1 cellular context compared by ENCODE assay signal in the genomic region with DNA sequence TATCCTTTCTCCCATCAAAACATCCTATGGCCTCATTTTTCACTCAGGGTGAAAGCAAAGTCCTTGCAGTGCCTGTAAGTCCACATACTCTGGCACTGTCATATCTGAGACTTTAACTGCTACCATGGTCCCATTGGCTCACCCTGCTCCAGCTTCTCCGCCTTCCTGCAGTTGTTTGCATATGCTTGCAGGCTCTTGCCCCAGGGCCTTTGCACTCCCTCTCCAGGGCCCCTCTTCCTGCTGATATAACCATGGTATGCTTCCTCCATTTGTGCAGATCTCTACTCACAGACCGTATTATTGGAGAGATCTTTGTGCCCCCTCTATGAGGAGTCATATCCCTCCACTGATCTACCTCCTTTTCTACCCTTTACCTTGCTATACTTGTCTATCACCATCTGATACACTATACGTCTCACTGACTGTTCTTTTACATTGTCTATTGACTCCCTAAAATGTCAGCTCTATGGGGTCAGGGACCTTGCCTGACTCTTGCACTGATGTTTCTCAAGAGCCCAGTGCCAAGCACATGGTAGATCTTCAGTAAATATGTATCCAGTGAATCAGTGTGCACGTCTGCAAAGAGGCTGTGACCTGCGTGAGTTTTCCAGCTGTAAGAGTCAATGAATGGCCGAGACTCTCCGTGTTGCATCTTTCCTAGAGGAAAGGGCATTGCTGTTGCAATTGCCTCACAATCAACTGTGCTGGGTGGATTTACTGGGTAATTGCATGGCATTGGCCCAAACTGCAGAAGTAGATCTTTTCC.
TF ChIP-seq lines count a peak whose summit lies in the region.

No MANE protein-coding gene starts in this region.

TF ChIP-seq in HepG2, 621 proteins besides CTCF, POLR2A, EP300 and RAD21 (continued from another document and continues in another):
- TF ChIP-seq CREB1 (IDR thresholded peaks at IDR 0.05) (no peak), CREB1 (CRISPR knock-in tag; IDR thresholded peaks at IDR 0.05) (peak; percentile 1; the same call in 1 of the 2 replicates), RBAK (CRISPR knock-in tag; IDR thresholded peaks at IDR 0.05) (no peak), RARA (CRISPR knock-in tag; IDR thresholded peaks at IDR 0.05) (peak; percentile 95), TBL1XR1 (IDR thresholded peaks at IDR 0.05; ENCODE audit: borderline replicate concordance, low read length, partially characterized antibody) (peak; percentile 52), ZMYM4 (CRISPR knock-in tag; IDR thresholded peaks at IDR 0.05) (peak; percentile 85), CAMTA2 (CRISPR knock-in tag; IDR thresholded peaks at IDR 0.05; ENCODE audit: borderline replicate concordance) (no peak), MAZ (IDR thresholded peaks at IDR 0.05; ENCODE audit: borderline replicate concordance, low read depth, low read length) (no peak), MAZ (CRISPR knock-in tag; IDR thresholded peaks at IDR 0.05; ENCODE audit: low read depth) (0 out of 2 replicates have a peak, but pooled peaks have one; percentile 46), NBN (conservative IDR thresholded peaks at IDR 0.05) (no peak), KDM6A (CRISPR knock-in tag; IDR thresholded peaks at IDR 0.05; ENCODE audit: low read depth) (0 out of 2 replicates have a peak, but pooled peaks have one; percentile 24), ZNF335 (CRISPR knock-in tag; IDR thresholded peaks at IDR 0.05) (0 out of 2 replicates have a peak, but pooled peaks have one; percentile 32), ZFP36L1 (CRISPR knock-in tag; IDR thresholded peaks at IDR 0.05) (peak; percentile 44; the same call in 1 of the 2 replicates), CBX1 (IDR thresholded peaks at IDR 0.05; ENCODE audit: low read depth) (peak; percentile 48), ATF7-NPFF (CRISPR knock-in tag; IDR thresholded peaks at IDR 0.05; ENCODE audit: low read depth) (no peak), PHF21A (CRISPR knock-in tag; IDR thresholded peaks at IDR 0.05) (peak; percentile 69; the same call in 1 of the 2 replicates), LCORL (IDR thresholded peaks at IDR 0.05) (no peak), LCORL (CRISPR knock-in tag; IDR thresholded peaks at IDR 0.05) (peak; percentile 95), TBX3 (IDR thresholded peaks at IDR 0.05; ENCODE audit: borderline replicate concordance) (0 out of 2 replicates have a peak, but pooled peaks have one; percentile 22), ZNF431 (CRISPR knock-in tag; IDR thresholded peaks at IDR 0.05; ENCODE audit: borderline replicate concordance, low read depth) (peak; percentile 74; the same call in 1 of the 2 replicates), ZNF501 (CRISPR knock-in tag; IDR thresholded peaks at IDR 0.05) (no peak; the same call in 1 of the 2 replicates), GATAD2A (CRISPR knock-in tag; IDR thresholded peaks at IDR 0.05) (peak; percentile 96), ZNF709 (CRISPR knock-in tag; IDR thresholded peaks at IDR 0.05) (0 out of 2 replicates have a peak, but pooled peaks have one; percentile 12), ZNF556 (CRISPR knock-in tag; IDR thresholded peaks at IDR 0.05; ENCODE audit: borderline replicate concordance) (peak; percentile 77; the same call in 1 of the 2 replicates), NAIF1 (CRISPR knock-in tag; IDR thresholded peaks at IDR 0.05; ENCODE audit: borderline replicate concordance) (no peak), ZNF546 (CRISPR knock-in tag; conservative IDR thresholded peaks at IDR 0.05) (no peak), RFX3 (CRISPR knock-in tag; IDR thresholded peaks at IDR 0.05) (peak; percentile 19; the same call in 1 of the 2 replicates), ZNF44 (CRISPR knock-in tag; IDR thresholded peaks at IDR 0.05) (0 out of 2 replicates have a peak, but pooled peaks have one; percentile 70), ZNF792 (CRISPR knock-in tag; IDR thresholded peaks at IDR 0.05) (peak; percentile 82; the same call in 1 of the 2 replicates), MAFG (CRISPR knock-in tag; IDR thresholded peaks at IDR 0.05) (no peak), ZNF276 (CRISPR knock-in tag; IDR thresholded peaks at IDR 0.05; ENCODE audit: low read depth) (no peak), SKI (IDR thresholded peaks at IDR 0.05; ENCODE audit: partially characterized antibody) (peak; percentile 84), CBX5 (CRISPR knock-in tag; IDR thresholded peaks at IDR 0.05; ENCODE audit: borderline replicate concordance) (0 out of 2 replicates have a peak, but pooled peaks have one; percentile 41), SNAI1 (CRISPR knock-in tag; IDR thresholded peaks at IDR 0.05; ENCODE audit: borderline replicate concordance) (no peak), ZNF83 (CRISPR knock-in tag; IDR thresholded peaks at IDR 0.05; ENCODE audit: borderline replicate concordance) (no peak), AGO1 (IDR thresholded peaks at IDR 0.05; ENCODE audit: low read depth, low read length, poor library complexity, severe bottlenecking) (no peak), ZNF605 (CRISPR knock-in tag; IDR thresholded peaks at IDR 0.05) (0 out of 2 replicates have a peak, but pooled peaks have one; percentile 31), KMT2A (CRISPR knock-in tag; IDR thresholded peaks at IDR 0.05) (no peak), CEBPG (CRISPR knock-in tag; IDR thresholded peaks at IDR 0.05) (peak; percentile 83), HOXA3 (CRISPR knock-in tag; IDR thresholded peaks at IDR 0.05) (peak; percentile 55; the same call in 1 of the 2 replicates), BCL6 (CRISPR knock-in tag; IDR thresholded peaks at IDR 0.05) (peak; percentile 91), ZNF230 (CRISPR knock-in tag; IDR thresholded peaks at IDR 0.05) (no peak), FOXA1 (IDR thresholded peaks at IDR 0.05) (0 out of 2 replicates have a peak, but pooled peaks have one; percentile 24), FOXA1 (CRISPR knock-in tag; IDR thresholded peaks at IDR 0.05) (peak; percentile 94), KLF9 (CRISPR knock-in tag; IDR thresholded peaks at IDR 0.05; ENCODE audit: low read depth) (no peak)
- TF ChIP-seq, protein P1, sequence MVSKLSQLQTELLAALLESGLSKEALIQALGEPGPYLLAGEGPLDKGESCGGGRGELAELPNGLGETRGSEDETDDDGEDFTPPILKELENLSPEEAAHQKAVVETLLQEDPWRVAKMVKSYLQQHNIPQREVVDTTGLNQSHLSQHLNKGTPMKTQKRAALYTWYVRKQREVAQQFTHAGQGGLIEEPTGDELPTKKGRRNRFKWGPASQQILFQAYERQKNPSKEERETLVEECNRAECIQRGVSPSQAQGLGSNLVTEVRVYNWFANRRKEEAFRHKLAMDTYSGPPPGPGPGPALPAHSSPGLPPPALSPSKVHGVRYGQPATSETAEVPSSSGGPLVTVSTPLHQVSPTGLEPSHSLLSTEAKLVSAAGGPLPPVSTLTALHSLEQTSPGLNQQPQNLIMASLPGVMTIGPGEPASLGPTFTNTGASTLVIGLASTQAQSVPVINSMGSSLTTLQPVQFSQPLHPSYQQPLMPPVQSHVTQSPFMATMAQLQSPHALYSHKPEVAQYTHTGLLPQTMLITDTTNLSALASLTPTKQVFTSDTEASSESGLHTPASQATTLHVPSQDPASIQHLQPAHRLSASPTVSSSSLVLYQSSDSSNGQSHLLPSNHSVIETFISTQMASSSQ (IDR thresholded peaks at IDR 0.05; ENCODE audit: low read depth) = peak; percentile 39; the same call in 1 of the 2 replicates
- TF ChIP-seq, protein P1 (CRISPR knock-in tag; IDR thresholded peaks at IDR 0.05; ENCODE audit: borderline replicate concordance) = peak; percentile 69
- TF ChIP-seq, protein P2, sequence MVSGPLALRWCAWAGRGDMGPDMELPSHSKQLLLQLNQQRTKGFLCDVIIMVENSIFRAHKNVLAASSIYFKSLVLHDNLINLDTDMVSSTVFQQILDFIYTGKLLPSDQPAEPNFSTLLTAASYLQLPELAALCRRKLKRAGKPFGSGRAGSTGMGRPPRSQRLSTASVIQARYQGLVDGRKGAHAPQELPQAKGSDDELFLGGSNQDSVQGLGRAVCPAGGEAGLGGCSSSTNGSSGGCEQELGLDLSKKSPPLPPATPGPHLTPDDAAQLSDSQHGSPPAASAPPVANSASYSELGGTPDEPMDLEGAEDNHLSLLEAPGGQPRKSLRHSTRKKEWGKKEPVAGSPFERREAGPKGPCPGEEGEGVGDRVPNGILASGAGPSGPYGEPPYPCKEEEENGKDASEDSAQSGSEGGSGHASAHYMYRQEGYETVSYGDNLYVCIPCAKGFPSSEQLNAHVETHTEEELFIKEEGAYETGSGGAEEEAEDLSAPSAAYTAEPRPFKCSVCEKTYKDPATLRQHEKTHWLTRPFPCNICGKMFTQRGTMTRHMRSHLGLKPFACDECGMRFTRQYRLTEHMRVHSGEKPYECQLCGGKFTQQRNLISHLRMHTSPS (CRISPR knock-in tag; IDR thresholded peaks at IDR 0.05; ENCODE audit: low read depth) = peak; percentile 79; the same call in 1 of the 2 replicates
- TF ChIP-seq, protein P3, sequence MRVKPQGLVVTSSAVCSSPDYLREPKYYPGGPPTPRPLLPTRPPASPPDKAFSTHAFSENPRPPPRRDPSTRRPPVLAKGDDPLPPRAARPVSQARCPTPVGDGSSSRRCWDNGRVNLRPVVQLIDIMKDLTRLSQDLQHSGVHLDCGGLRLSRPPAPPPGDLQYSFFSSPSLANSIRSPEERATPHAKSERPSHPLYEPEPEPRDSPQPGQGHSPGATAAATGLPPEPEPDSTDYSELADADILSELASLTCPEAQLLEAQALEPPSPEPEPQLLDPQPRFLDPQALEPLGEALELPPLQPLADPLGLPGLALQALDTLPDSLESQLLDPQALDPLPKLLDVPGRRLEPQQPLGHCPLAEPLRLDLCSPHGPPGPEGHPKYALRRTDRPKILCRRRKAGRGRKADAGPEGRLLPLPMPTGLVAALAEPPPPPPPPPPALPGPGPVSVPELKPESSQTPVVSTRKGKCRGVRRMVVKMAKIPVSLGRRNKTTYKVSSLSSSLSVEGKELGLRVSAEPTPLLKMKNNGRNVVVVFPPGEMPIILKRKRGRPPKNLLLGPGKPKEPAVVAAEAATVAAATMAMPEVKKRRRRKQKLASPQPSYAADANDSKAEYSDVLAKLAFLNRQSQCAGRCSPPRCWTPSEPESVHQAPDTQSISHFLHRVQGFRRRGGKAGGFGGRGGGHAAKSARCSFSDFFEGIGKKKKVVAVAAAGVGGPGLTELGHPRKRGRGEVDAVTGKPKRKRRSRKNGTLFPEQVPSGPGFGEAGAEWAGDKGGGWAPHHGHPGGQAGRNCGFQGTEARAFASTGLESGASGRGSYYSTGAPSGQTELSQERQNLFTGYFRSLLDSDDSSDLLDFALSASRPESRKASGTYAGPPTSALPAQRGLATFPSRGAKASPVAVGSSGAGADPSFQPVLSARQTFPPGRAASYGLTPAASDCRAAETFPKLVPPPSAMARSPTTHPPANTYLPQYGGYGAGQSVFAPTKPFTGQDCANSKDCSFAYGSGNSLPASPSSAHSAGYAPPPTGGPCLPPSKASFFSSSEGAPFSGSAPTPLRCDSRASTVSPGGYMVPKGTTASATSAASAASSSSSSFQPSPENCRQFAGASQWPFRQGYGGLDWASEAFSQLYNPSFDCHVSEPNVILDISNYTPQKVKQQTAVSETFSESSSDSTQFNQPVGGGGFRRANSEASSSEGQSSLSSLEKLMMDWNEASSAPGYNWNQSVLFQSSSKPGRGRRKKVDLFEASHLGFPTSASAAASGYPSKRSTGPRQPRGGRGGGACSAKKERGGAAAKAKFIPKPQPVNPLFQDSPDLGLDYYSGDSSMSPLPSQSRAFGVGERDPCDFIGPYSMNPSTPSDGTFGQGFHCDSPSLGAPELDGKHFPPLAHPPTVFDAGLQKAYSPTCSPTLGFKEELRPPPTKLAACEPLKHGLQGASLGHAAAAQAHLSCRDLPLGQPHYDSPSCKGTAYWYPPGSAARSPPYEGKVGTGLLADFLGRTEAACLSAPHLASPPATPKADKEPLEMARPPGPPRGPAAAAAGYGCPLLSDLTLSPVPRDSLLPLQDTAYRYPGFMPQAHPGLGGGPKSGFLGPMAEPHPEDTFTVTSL (CRISPR knock-in tag; IDR thresholded peaks at IDR 0.05; ENCODE audit: borderline replicate concordance) = peak; percentile 67; the same call in 1 of the 2 replicates
- TF ChIP-seq, protein P4, sequence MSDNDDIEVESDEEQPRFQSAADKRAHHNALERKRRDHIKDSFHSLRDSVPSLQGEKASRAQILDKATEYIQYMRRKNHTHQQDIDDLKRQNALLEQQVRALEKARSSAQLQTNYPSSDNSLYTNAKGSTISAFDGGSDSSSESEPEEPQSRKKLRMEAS (IDR thresholded peaks at IDR 0.05) = peak; percentile 85
- TF ChIP-seq, protein P5, sequence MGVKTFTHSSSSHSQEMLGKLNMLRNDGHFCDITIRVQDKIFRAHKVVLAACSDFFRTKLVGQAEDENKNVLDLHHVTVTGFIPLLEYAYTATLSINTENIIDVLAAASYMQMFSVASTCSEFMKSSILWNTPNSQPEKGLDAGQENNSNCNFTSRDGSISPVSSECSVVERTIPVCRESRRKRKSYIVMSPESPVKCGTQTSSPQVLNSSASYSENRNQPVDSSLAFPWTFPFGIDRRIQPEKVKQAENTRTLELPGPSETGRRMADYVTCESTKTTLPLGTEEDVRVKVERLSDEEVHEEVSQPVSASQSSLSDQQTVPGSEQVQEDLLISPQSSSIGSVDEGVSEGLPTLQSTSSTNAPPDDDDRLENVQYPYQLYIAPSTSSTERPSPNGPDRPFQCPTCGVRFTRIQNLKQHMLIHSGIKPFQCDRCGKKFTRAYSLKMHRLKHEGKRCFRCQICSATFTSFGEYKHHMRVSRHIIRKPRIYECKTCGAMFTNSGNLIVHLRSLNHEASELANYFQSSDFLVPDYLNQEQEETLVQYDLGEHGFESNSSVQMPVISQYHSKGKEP (CRISPR knock-in tag; IDR thresholded peaks at IDR 0.05) = no peak
